8 cellular contexts compared by ENCODE assay signal in the genomic region with DNA sequence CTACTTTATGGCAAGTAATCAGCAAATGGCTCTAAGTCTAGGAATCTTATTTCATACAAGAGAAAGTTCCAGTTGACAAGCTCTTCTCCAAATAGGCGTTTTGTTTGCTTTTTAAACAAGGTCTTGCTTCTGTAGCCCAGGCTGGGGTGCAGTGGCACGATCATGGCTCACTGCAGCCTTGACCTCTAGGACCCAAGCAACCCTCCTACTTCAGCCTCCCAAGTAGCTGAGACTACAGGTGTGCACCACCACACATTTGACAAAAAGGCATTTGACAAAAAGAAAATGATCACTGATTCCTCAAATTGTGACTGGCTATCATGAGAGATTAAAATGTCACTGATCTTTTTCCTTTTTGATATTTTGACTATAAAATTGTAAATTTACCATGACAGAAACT.
"Had no signal": no experiment of that assay in that cellular context is flagged by ENCODE, and none has a peak within 500 bp of the region (broad histone marks: within the 10 kb centered on the region; RNA-seq: fewer than 3 reads in every experiment).

No MANE protein-coding gene starts in this region.

- FAIRE-seq: G401.6, GM12878, GM12891, GM12892, GM18507, GM19239 had no signal

- DNase-seq: GDM1, GF-D8 had no signal

- H3K4me3 ChIP-seq: GM12878 had no signal

- ATAC-seq: GM12878 had no signal
